ENCODE assay signal across 1 cellular context in genomic region chr13:79480954-79481684, GRCh38.
TF ChIP-seq lines count a peak whose summit lies in the region.

Gene NDFIP2 (plus strand): TSS chr13:79481155. CDS start chr13:79481204, 49 bp downstream.

TF ChIP-seq in HepG2, 621 proteins besides CTCF, POLR2A, EP300 and RAD21 (continued from another document and continues in another):
- TF ChIP-seq NFAT5 (CRISPR knock-in tag; IDR thresholded peaks at IDR 0.05) (no peak), ZNF251 (CRISPR knock-in tag; IDR thresholded peaks at IDR 0.05) (no peak), KDM3A (CRISPR knock-in tag; IDR thresholded peaks at IDR 0.05; ENCODE audit: low read depth) (peak; percentile 71), ZNF329 (CRISPR knock-in tag; IDR thresholded peaks at IDR 0.05; ENCODE audit: low read depth) (0 out of 2 replicates have a peak, but pooled peaks have one; percentile 60), DDIT3 (CRISPR knock-in tag; IDR thresholded peaks at IDR 0.05) (no peak), ZNF616 (CRISPR knock-in tag; IDR thresholded peaks at IDR 0.05; ENCODE audit: low read depth) (0 out of 2 replicates have a peak, but pooled peaks have one; percentile 24), SP1 (IDR thresholded peaks at IDR 0.05) (no peak), SP1 (CRISPR knock-in tag; IDR thresholded peaks at IDR 0.05) (peak; percentile 17; the same call in 1 of the 2 replicates), ZNF318 (CRISPR knock-in tag; IDR thresholded peaks at IDR 0.05) (no peak), FOXP4 (CRISPR knock-in tag; IDR thresholded peaks at IDR 0.05) (no peak), TRIM22 (IDR thresholded peaks at IDR 0.05) (no peak), ZBTB37 (CRISPR knock-in tag; IDR thresholded peaks at IDR 0.05) (no peak), ZNF615 (CRISPR knock-in tag; IDR thresholded peaks at IDR 0.05; ENCODE audit: borderline replicate concordance) (no peak), ZMYM3 (CRISPR knock-in tag; IDR thresholded peaks at IDR 0.05) (peak; percentile 58), ZZZ3 (CRISPR knock-in tag; IDR thresholded peaks at IDR 0.05; ENCODE audit: borderline replicate concordance) (no peak), ZNF878 (CRISPR knock-in tag; IDR thresholded peaks at IDR 0.05) (no peak; the same call in none of the 2 replicates), PHF20 (CRISPR knock-in tag; IDR thresholded peaks at IDR 0.05) (peak; percentile 80), ZNF580 (CRISPR knock-in tag; IDR thresholded peaks at IDR 0.05; ENCODE audit: borderline replicate concordance, low read depth) (peak; percentile 74), KLF11 (CRISPR knock-in tag; IDR thresholded peaks at IDR 0.05) (0 out of 2 replicates have a peak, but pooled peaks have one; percentile 20), BCLAF1 (IDR thresholded peaks at IDR 0.05) (no peak), TEAD2 (CRISPR knock-in tag; IDR thresholded peaks at IDR 0.05) (no peak), DRAP1 (CRISPR knock-in tag; IDR thresholded peaks at IDR 0.05) (no peak), TSC22D2 (CRISPR knock-in tag; IDR thresholded peaks at IDR 0.05; ENCODE audit: borderline replicate concordance) (peak; percentile 74; the same call in 1 of the 2 replicates), ZNF790 (CRISPR knock-in tag; IDR thresholded peaks at IDR 0.05; ENCODE audit: borderline replicate concordance) (peak; percentile 57; the same call in 1 of the 2 replicates), SUZ12 (IDR thresholded peaks at IDR 0.05; ENCODE audit: low read depth, low read length) (no peak), NCOA2 (CRISPR knock-in tag; IDR thresholded peaks at IDR 0.05) (no peak), NFYC (CRISPR knock-in tag; IDR thresholded peaks at IDR 0.05) (peak; percentile 21; the same call in 1 of the 2 replicates), ZNF354B (CRISPR knock-in tag; IDR thresholded peaks at IDR 0.05) (no peak), NRL (CRISPR knock-in tag; IDR thresholded peaks at IDR 0.05; ENCODE audit: borderline replicate concordance) (peak; percentile 79), ZNF513 (CRISPR knock-in tag; conservative IDR thresholded peaks at IDR 0.05) (no peak), FOXC1 (CRISPR knock-in tag; IDR thresholded peaks at IDR 0.05; ENCODE audit: borderline replicate concordance) (peak; percentile 77), THAP11 (CRISPR knock-in tag; IDR thresholded peaks at IDR 0.05) (peak; percentile 79)
